Comparison of ENCODE assay signal across 1 cellular context in genomic region chr15:84911879-84912660, GRCh38.
TF ChIP-seq lines count a peak whose summit lies in the region.

No MANE protein-coding gene starts in this region.

TF ChIP-seq in K562, 482 proteins besides CTCF, POLR2A, EP300 and RAD21 (continued from another document and continues in another):
- TF ChIP-seq, protein P1, sequence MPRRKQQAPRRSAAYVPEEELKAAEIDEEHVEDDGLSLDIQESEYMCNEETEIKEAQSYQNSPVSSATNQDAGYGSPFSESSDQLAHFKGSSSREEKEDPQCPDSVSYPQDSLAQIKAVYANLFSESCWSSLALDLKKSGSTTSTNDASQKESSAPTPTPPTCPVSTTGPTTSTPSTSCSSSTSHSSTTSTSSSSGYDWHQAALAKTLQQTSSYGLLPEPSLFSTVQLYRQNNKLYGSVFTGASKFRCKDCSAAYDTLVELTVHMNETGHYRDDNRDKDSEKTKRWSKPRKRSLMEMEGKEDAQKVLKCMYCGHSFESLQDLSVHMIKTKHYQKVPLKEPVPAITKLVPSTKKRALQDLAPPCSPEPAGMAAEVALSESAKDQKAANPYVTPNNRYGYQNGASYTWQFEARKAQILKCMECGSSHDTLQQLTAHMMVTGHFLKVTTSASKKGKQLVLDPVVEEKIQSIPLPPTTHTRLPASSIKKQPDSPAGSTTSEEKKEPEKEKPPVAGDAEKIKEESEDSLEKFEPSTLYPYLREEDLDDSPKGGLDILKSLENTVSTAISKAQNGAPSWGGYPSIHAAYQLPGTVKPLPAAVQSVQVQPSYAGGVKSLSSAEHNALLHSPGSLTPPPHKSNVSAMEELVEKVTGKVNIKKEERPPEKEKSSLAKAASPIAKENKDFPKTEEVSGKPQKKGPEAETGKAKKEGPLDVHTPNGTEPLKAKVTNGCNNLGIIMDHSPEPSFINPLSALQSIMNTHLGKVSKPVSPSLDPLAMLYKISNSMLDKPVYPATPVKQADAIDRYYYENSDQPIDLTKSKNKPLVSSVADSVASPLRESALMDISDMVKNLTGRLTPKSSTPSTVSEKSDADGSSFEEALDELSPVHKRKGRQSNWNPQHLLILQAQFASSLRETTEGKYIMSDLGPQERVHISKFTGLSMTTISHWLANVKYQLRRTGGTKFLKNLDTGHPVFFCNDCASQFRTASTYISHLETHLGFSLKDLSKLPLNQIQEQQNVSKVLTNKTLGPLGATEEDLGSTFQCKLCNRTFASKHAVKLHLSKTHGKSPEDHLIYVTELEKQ (CRISPR knock-in tag; IDR thresholded peaks at IDR 0.05), result no peak
- TF ChIP-seq PRDM10 (IDR thresholded peaks at IDR 0.05; ENCODE audit: partially characterized antibody) (peak; percentile 97), ZC3H4 (CRISPR knock-in tag; IDR thresholded peaks at IDR 0.05; ENCODE audit: borderline replicate concordance) (no peak), BHLHE40 (IDR thresholded peaks at IDR 0.05; ENCODE audit: low read length) (peak; percentile 2; the same call in 1 of the 2 replicates), U2AF2 (optimal IDR thresholded peaks at IDR 0.05; ENCODE audit: low read depth, low read length) (no peak), ZEB2 (IDR thresholded peaks at IDR 0.05) (no peak), PHF8 (IDR thresholded peaks at IDR 0.05; ENCODE audit: borderline replicate concordance, low read length) (no peak), JUND (IDR thresholded peaks at IDR 0.05; ENCODE audit: borderline replicate concordance, low read depth, low read length) (peak; percentile 47; the same call in 1 of the 2 replicates), JUND (tag; IDR thresholded peaks at IDR 0.05; ENCODE audit: borderline replicate concordance, low read depth, low read length) (0 out of 3 replicates have a peak, but pooled peaks have one; percentile 16), ZZZ3 (IDR thresholded peaks at IDR 0.05) (no peak), NR2C1 (IDR thresholded peaks at IDR 0.05) (no peak), NR2C1 (tag; IDR thresholded peaks at IDR 0.05) (no peak), RBM14 (IDR thresholded peaks at IDR 0.05; ENCODE audit: borderline replicate concordance, insufficient read depth, low read depth, low read length) (no peak), FOXM1 (IDR thresholded peaks at IDR 0.05; ENCODE audit: low read depth) (no peak), FOXM1 (CRISPR knock-in tag; IDR thresholded peaks at IDR 0.05; ENCODE audit: low read depth) (no peak), ADNP (tag; IDR thresholded peaks at IDR 0.05) (no peak), USF2 (CRISPR knock-in tag; IDR thresholded peaks at IDR 0.05) (no peak), TOE1 (IDR thresholded peaks at IDR 0.05; ENCODE audit: borderline replicate concordance) (no peak), TOE1 (CRISPR knock-in tag; IDR thresholded peaks at IDR 0.05; ENCODE audit: borderline replicate concordance, low read depth) (no peak), HCFC1 (IDR thresholded peaks at IDR 0.05; ENCODE audit: low read depth, low read length) (no peak), MBD2 (IDR thresholded peaks at IDR 0.05; ENCODE audit: borderline replicate concordance, low read depth) (no peak), KLF13 (tag; IDR thresholded peaks at IDR 0.05; ENCODE audit: borderline replicate concordance, low read depth) (no peak), ZNF511 (CRISPR knock-in tag; IDR thresholded peaks at IDR 0.05) (no peak), POU5F1 (IDR thresholded peaks at IDR 0.05; ENCODE audit: borderline replicate concordance, low read depth, low read length, partially characterized antibody) (no peak), PURB (CRISPR knock-in tag; IDR thresholded peaks at IDR 0.05; ENCODE audit: low read depth) (no peak), ZNF354B (CRISPR knock-in tag; IDR thresholded peaks at IDR 0.05) (no peak), MTA2 (IDR thresholded peaks at IDR 0.05; ENCODE audit: low read depth) (no peak)
- TF ChIP-seq, protein P2, sequence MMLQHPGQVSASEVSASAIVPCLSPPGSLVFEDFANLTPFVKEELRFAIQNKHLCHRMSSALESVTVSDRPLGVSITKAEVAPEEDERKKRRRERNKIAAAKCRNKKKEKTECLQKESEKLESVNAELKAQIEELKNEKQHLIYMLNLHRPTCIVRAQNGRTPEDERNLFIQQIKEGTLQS (IDR thresholded peaks at IDR 0.05), result peak; percentile 40; the same call in 1 of the 2 replicates
- TF ChIP-seq, protein P2 (CRISPR knock-in tag; conservative IDR thresholded peaks at IDR 0.05), result no peak
- TF ChIP-seq, protein P3, sequence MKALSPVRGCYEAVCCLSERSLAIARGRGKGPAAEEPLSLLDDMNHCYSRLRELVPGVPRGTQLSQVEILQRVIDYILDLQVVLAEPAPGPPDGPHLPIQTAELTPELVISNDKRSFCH (CRISPR knock-in tag; IDR thresholded peaks at IDR 0.05), result no peak
- TF ChIP-seq, protein P3 (tag; IDR thresholded peaks at IDR 0.05), result no peak
- TF ChIP-seq, protein P4, sequence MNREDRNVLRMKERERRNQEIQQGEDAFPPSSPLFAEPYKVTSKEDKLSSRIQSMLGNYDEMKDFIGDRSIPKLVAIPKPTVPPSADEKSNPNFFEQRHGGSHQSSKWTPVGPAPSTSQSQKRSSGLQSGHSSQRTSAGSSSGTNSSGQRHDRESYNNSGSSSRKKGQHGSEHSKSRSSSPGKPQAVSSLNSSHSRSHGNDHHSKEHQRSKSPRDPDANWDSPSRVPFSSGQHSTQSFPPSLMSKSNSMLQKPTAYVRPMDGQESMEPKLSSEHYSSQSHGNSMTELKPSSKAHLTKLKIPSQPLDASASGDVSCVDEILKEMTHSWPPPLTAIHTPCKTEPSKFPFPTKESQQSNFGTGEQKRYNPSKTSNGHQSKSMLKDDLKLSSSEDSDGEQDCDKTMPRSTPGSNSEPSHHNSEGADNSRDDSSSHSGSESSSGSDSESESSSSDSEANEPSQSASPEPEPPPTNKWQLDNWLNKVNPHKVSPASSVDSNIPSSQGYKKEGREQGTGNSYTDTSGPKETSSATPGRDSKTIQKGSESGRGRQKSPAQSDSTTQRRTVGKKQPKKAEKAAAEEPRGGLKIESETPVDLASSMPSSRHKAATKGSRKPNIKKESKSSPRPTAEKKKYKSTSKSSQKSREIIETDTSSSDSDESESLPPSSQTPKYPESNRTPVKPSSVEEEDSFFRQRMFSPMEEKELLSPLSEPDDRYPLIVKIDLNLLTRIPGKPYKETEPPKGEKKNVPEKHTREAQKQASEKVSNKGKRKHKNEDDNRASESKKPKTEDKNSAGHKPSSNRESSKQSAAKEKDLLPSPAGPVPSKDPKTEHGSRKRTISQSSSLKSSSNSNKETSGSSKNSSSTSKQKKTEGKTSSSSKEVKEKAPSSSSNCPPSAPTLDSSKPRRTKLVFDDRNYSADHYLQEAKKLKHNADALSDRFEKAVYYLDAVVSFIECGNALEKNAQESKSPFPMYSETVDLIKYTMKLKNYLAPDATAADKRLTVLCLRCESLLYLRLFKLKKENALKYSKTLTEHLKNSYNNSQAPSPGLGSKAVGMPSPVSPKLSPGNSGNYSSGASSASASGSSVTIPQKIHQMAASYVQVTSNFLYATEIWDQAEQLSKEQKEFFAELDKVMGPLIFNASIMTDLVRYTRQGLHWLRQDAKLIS (CRISPR knock-in tag; IDR thresholded peaks at IDR 0.05), result no peak
- TF ChIP-seq, protein P5, sequence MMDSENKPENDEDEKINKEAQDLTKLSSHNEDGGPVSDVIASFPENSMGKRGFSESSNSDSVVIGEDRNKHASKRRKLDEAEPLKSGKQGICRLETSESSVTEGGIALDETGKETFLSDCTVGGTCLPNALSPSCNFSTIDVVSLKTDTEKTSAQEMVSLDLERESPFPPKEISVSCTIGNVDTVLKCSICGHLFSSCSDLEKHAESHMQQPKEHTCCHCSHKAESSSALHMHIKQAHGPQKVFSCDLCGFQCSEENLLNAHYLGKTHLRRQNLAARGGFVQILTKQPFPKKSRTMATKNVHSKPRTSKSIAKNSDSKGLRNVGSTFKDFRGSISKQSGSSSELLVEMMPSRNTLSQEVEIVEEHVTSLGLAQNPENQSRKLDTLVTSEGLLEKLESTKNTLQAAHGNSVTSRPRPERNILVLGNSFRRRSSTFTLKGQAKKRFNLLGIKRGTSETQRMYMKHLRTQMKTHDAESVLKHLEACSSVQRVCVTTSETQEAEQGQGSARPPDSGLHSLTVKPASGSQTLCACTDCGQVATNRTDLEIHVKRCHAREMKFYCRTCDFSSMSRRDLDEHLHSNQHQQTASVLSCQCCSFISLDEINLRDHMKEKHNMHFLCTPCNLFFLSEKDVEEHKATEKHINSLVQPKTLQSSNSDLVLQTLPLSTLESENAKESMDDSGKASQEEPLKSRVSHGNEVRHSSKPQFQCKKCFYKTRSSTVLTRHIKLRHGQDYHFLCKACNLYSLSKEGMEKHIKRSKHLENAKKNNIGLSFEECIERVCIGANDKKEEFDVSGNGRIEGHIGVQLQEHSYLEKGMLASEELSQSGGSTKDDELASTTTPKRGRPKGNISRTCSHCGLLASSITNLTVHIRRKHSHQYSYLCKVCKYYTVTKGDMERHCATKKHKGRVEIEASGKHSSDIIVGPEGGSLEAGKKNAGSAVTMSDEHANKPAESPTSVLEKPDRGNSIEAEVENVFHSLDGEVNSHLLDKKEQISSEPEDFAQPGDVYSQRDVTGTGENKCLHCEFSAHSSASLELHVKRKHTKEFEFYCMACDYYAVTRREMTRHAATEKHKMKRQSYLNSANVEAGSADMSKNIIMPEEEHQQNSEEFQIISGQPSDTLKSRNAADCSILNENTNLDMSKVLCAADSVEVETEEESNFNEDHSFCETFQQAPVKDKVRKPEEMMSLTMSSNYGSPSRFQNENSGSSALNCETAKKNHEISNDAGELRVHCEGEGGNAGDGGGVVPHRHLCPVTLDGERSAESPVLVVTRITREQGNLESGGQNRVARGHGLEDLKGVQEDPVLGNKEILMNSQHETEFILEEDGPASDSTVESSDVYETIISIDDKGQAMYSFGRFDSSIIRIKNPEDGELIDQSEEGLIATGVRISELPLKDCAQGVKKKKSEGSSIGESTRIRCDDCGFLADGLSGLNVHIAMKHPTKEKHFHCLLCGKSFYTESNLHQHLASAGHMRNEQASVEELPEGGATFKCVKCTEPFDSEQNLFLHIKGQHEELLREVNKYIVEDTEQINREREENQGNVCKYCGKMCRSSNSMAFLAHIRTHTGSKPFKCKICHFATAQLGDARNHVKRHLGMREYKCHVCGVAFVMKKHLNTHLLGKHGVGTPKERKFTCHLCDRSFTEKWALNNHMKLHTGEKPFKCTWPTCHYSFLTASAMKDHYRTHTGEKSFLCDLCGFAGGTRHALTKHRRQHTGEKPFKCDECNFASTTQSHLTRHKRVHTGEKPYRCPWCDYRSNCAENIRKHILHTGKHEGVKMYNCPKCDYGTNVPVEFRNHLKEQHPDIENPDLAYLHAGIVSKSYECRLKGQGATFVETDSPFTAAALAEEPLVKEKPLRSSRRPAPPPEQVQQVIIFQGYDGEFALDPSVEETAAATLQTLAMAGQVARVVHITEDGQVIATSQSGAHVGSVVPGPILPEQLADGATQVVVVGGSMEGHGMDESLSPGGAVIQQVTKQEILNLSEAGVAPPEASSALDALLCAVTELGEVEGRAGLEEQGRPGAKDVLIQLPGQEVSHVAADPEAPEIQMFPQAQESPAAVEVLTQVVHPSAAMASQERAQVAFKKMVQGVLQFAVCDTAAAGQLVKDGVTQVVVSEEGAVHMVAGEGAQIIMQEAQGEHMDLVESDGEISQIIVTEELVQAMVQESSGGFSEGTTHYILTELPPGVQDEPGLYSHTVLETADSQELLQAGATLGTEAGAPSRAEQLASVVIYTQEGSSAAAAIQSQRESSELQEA (IDR thresholded peaks at IDR 0.05; ENCODE audit: low read depth), result no peak
- TF ChIP-seq, protein P6, sequence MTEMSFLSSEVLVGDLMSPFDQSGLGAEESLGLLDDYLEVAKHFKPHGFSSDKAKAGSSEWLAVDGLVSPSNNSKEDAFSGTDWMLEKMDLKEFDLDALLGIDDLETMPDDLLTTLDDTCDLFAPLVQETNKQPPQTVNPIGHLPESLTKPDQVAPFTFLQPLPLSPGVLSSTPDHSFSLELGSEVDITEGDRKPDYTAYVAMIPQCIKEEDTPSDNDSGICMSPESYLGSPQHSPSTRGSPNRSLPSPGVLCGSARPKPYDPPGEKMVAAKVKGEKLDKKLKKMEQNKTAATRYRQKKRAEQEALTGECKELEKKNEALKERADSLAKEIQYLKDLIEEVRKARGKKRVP (CRISPR knock-in tag; IDR thresholded peaks at IDR 0.05), result no peak
